In genomic region chr3:11144996-11145395, GRCh38 we compare ENCODE assay signal across 17 cellular contexts. TPM values are rescaled to one million over a fixed set of nuclear protein-coding genes. Genes with fewer than 3 reads are reported as not detected.
"Had no signal": no experiment of that assay in that cellular context is flagged by ENCODE, and none has a peak within 500 bp of the region (broad histone marks: within the 10 kb centered on the region; RNA-seq: fewer than 3 reads in every experiment).

No MANE protein-coding gene starts in this region.

- H2AFZ ChIP-seq: parathyroid adenoma had no signal

- DNase-seq: activated CD4-positive, alpha-beta T cell treated with anti-CD3 and anti-CD28 coated beads for 1 hour; activated CD8-positive, alpha-beta memory T cell treated with anti-CD3 and anti-CD28 coated beads for 24 hours; activated CD8-positive, alpha-beta memory T cell treated with anti-CD3 and anti-CD28 coated beads, Interleukin-2, amount 50 U/mL, for 48 hours; activated effector memory CD4-positive, alpha-beta T cell treated with Interleukin-2 at 50 U/mL for 16 hours; activated naive CD4-positive, alpha-beta T cell treated with anti-CD3 and anti-CD28 coated beads, Interleukin-2, amount 50 U/mL, for 16 hours; activated T-cell treated with anti-CD3 and anti-CD28 coated beads, Interleukin-2, amount 50 U/mL, for 48 hours; dorsolateral prefrontal cortex; head of caudate nucleus; mesendoderm; natural killer cell; right lobe of liver; stimulated activated CD4-positive, alpha-beta T cell treated with anti-CD3 and anti-CD28 coated beads, Interleukin-4, amount 100 ng/mL, for 1 hour; WERI-Rb-1 had no signal

- H3K4me3 ChIP-seq: cardiac muscle cell, dorsolateral prefrontal cortex, right lobe of liver, smooth muscle cell had no signal

- H3K4me1 ChIP-seq: parathyroid adenoma, right lobe of liver had no signal

- H3K4me2 ChIP-seq: smooth muscle cell had no signal

- H3K36me3 ChIP-seq: cardiac muscle cell, right lobe of liver, WERI-Rb-1 had no signal

- H3K9ac ChIP-seq: parathyroid adenoma had no signal

- ATAC-seq: natural killer cell, right lobe of liver had no signal

- H3K27ac ChIP-seq: cardiac muscle cell, dorsolateral prefrontal cortex, epithelial cell of prostate, parathyroid adenoma, right lobe of liver, WERI-Rb-1 had no signal

- H3K27me3 ChIP-seq: right lobe of liver had no signal

- H3K9me3 ChIP-seq: right lobe of liver had no signal

RNA-seq across cellular contexts. Expression of gene HRH1, which starts 9.3 kb away (rescaled TPM):
- total RNA-seq: cardiac muscle cell, natural killer cell had no signal
- polyA plus RNA-seq: cardiac muscle cell had no signal
